ENCODE assay signal across 19 cellular contexts in the genomic region with DNA sequence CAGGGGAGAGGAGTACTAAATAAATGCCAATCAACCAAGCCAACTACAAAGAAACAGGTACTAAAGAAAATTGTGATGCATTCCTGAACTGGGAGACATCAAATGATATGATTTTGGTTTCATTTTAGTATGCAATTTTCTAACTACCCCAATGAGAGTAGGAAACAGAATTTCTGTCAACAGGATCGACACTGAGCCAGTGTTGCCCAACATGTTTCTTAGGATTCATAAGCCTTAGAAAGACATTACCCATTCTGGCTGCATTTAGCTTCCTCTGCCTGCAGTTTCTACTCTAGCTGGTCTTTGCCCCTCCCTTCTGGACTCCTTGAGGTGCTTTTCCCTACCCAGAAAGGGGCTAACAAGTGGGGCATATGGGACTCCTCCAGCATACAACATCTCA. TPM values are rescaled to one million over a fixed set of nuclear protein-coding genes. Genes with fewer than 3 reads are reported as not detected.
DNase-seq lines count a peak whose midpoint lies in the region; ATAC-seq and TF ChIP-seq lines count a peak whose summit lies in the region.
"Had no signal": no experiment of that assay in that cellular context is flagged by ENCODE, and none has a peak within 500 bp of the region (broad histone marks: within the 10 kb centered on the region; RNA-seq: fewer than 3 reads in every experiment).

No MANE protein-coding gene starts in this region.

- H4K20me1 ChIP-seq in BLaER1 treated with 17β-estradiol and CSF1 and Interleukin-3, amounts not matched to agents 10 nM and 100 nM = peaks cover 0 to 59% (median 15%) of the 10 kb centered on the region in 11 experiments; a peak in 12 of 22 replicates

- no peak for TF ChIP-seq CTCF in CD8-positive, alpha-beta T cell (IDR thresholded peaks at IDR 0.05)
- TF ChIP-seq CTCF in sigmoid colon (IDR thresholded peaks at IDR 0.05) = no peak
- TF ChIP-seq CTCF in thyroid gland (IDR thresholded peaks at IDR 0.05) = no peak

- no peak overlapping the region for H3K4me3 ChIP-seq in BLaER1 treated with 17β-estradiol and CSF1 and Interleukin-3, amounts not matched to agents 10 nM and 100 nM
- no peak overlapping the region for H3K4me3 ChIP-seq in CD8-positive, alpha-beta T cell (ENCODE audit: low read depth, low read length)
- no peak overlapping the region for H3K4me3 ChIP-seq in sigmoid colon
- H3K4me3 ChIP-seq in thyroid gland (replicated peaks in 1 of 3) = no peak overlapping the region
- H3K4me3 ChIP-seq: testis had no signal

- peaks cover 83% of the 10 kb centered on the region for H3K36me3 Mint-ChIP-seq in CD8-positive, alpha-beta T cell

- H3K9ac ChIP-seq in BLaER1 treated with 17β-estradiol and CSF1 and Interleukin-3, amounts not matched to agents 10 nM and 100 nM = peak overlapping the region in 3 of 11 experiments; percentile 30 to 73 (median 72); a peak in 3 of 22 replicates

- H3K4me1 ChIP-seq in BLaER1 treated with 17β-estradiol and CSF1 and Interleukin-3, amounts not matched to agents 10 nM and 100 nM = peaks cover 0 to 52% (median 29%) of the 10 kb centered on the region in 10 experiments; a peak in 14 of 20 replicates
- no peaks in the 10 kb centered on the region for H3K4me1 ChIP-seq in CD8-positive, alpha-beta T cell (ENCODE audit: insufficient read depth, low read length)
- peaks cover 0 to 21% (median 7%) of the 10 kb centered on the region in 4 donors for H3K4me1 ChIP-seq in sigmoid colon
- peaks cover 13 to 14% of the 10 kb centered on the region in 2 donors for H3K4me1 ChIP-seq in thyroid gland
- H3K4me1 ChIP-seq: testis had no signal

- H3K4me1 Mint-ChIP-seq in CD8-positive, alpha-beta T cell (ENCODE audit: low read depth) = peaks cover 25% of the 10 kb centered on the region
- H3K4me1 Mint-ChIP-seq: activated B cell treated with CpG ODN at 0.5 μM for 24 hours had no signal

- TF ChIP-seq EP300 in sigmoid colon (IDR thresholded peaks at IDR 0.05) = no peak

- H3K27ac Mint-ChIP-seq in CD8-positive, alpha-beta T cell = peak overlapping the region; percentile 67

- peaks cover 55 to 100% (median 98%) of the 10 kb centered on the region in 11 experiments for H3K36me3 ChIP-seq in BLaER1 treated with 17β-estradiol and CSF1 and Interleukin-3, amounts not matched to agents 10 nM and 100 nM
- H3K36me3 ChIP-seq in CD8-positive, alpha-beta T cell (ENCODE audit: insufficient read depth, low read length) = peaks cover 35% of the 10 kb centered on the region
- H3K36me3 ChIP-seq in sigmoid colon (peaks cover 10 to 57% (median 23%) of the 10 kb centered on the region in 4 donors), thyroid gland (peaks cover 9 to 32% of the 10 kb centered on the region in 2 donors)

- no peaks in the 10 kb centered on the region for H3K27me3 ChIP-seq in BLaER1 treated with 17β-estradiol and CSF1 and Interleukin-3, amounts not matched to agents 10 nM and 100 nM
- no peaks in the 10 kb centered on the region for H3K27me3 ChIP-seq in CD8-positive, alpha-beta T cell (ENCODE audit: insufficient read depth, low read length)
- H3K27me3 ChIP-seq in sigmoid colon = no peaks in the 10 kb centered on the region
- H3K27me3 ChIP-seq in thyroid gland = no peaks in the 10 kb centered on the region
- H3K27me3 ChIP-seq: testis had no signal

- no peaks in the 10 kb centered on the region for H3K9me3 Mint-ChIP-seq in CD8-positive, alpha-beta T cell
- H3K9me3 Mint-ChIP-seq: activated B cell treated with CpG ODN at 0.5 μM for 24 hours had no signal

- DNase-seq in CD8-positive, alpha-beta T cell = no peak
- peak; percentile 18 for DNase-seq in SIG-M5 (lab: John Stamatoyannopoulos, UW)
- DNase-seq in iris pigment epithelial cell (ENCODE audit: low read depth) = peak; percentile 12
- no peak for DNase-seq in sigmoid colon
- no peak for DNase-seq in thyroid gland
- no peak for DNase-seq in H4 (ENCODE audit: low spot score)
- DNase-seq: activated B cell treated with CpG ODN at 0.5 μM for 24 hours; activated effector memory CD4-positive, alpha-beta T cell treated with Interleukin-2 at 50 U/mL for 16 hours; aorta; COR-L47; glutamatergic neuron; Karpas-422; left ventricle myocardium superior; NCI-H524 treated with DMSO at 0.1 percent for 48 hours; retina; Right ventricle myocardium superior; T-helper 2 cell; testis had no signal

- H3K27me3 Mint-ChIP-seq in CD8-positive, alpha-beta T cell (ENCODE audit: low read depth) = no peaks in the 10 kb centered on the region
- H3K27me3 Mint-ChIP-seq: activated B cell treated with CpG ODN at 0.5 μM for 24 hours had no signal

- intact Hi-C loops in CD8-positive, alpha-beta T cell (cut with DNase I, micrococcal nuclease) = no loop called here
- intact Hi-C loops in sigmoid colon (cut with DNase I) = no loop called here
- intact Hi-C loops in thyroid gland (cut with DNase I) = no loop called here

- peak overlapping the region in 8 of 11 experiments; percentile 55 to 89 (median 72); a peak in 13 of 22 replicates for H3K27ac ChIP-seq in BLaER1 treated with 17β-estradiol and CSF1 and Interleukin-3, amounts not matched to agents 10 nM and 100 nM
- no peak overlapping the region for H3K27ac ChIP-seq in CD8-positive, alpha-beta T cell (ENCODE audit: low read depth, low read length)
- no peak overlapping the region for H3K27ac ChIP-seq in sigmoid colon
- no peak overlapping the region for H3K27ac ChIP-seq in thyroid gland
- H3K27ac ChIP-seq: testis had no signal

- CTCF ChIA-PET in CD8-positive, alpha-beta T cell (lab: Charles Lee) = interaction anchor here (0.7 kb wide), 1 partner anchor 20 kb away, joined by 4 read pairs; no protein-coding TSS in a partner anchor

- ATAC-seq in CD8-positive, alpha-beta T cell = no peak
- ATAC-seq: left ventricle myocardium superior had no signal

- WGBS in sigmoid colon, 2 donors = 85 to 87% methylated on average over 1 of the region's 1 CpG
- WGBS in thyroid gland, 2 donors = 86 to 89% methylated on average over 1 of the region's 1 CpG

- H3K4me2 ChIP-seq in BLaER1 treated with 17β-estradiol and CSF1 and Interleukin-3, amounts not matched to agents 10 nM and 100 nM = peak overlapping the region in 6 of 11 experiments; percentile 52 to 79 (median 66); a peak in 10 of 22 replicates

- POLR2A ChIA-PET in CD8-positive, alpha-beta T cell (lab: Charles Lee) = interaction anchor here (1.2 to 1.4 kb wide), 2 partner anchors 10 to 13 kb away, joined by 3 to 4 read pairs; no protein-coding TSS in a partner anchor

- no peaks in the 10 kb centered on the region for H3K9me3 ChIP-seq in BLaER1 treated with 17β-estradiol and CSF1 and Interleukin-3, amounts not matched to agents 10 nM and 100 nM (replicated peaks in 1 of 11)
- H3K9me3 ChIP-seq in CD8-positive, alpha-beta T cell (ENCODE audit: low read length) = no peaks in the 10 kb centered on the region
- H3K9me3 ChIP-seq in sigmoid colon (no peaks in the 10 kb centered on the region), thyroid gland (no peaks in the 10 kb centered on the region)
- H3K9me3 ChIP-seq: testis had no signal

- no peak for TF ChIP-seq POLR2A in sigmoid colon (IDR thresholded peaks at IDR 0.05)
- TF ChIP-seq POLR2A in thyroid gland (IDR thresholded peaks at IDR 0.05) = no peak

- no peak overlapping the region for H3K4me3 Mint-ChIP-seq in CD8-positive, alpha-beta T cell
- H3K4me3 Mint-ChIP-seq: activated B cell treated with CpG ODN at 0.5 μM for 24 hours had no signal

RNA-seq across cellular contexts. Expression of gene KCTD20, which starts 49.8 kb away (rescaled TPM):
- total RNA-seq in CD8-positive, alpha-beta T cell = 10 to 100 TPM; 42.5 to 49.1 TPM
- 10 to 100 TPM; 48.5 to 71.3 (median 50.8) TPM for total RNA-seq in sigmoid colon
- 10 to 100 TPM; 12.0 to 19.6 (median 12.0) TPM for polyA plus RNA-seq in sigmoid colon
- 10 to 100 TPM; 32.4 to 55.3 (median 37.2) TPM for total RNA-seq in thyroid gland
- total RNA-seq in H4 (2014; rRNA removed; shearing (Covaris generic)) = 56.1 and 68.5 TPM in 2 replicates

RNA-seq across cellular contexts. Expression of gene PXT1, which starts 50.0 kb away (rescaled TPM):
- total RNA-seq in CD8-positive, alpha-beta T cell = under 1 TPM; 0.56 to 0.95 TPM
- total RNA-seq in sigmoid colon (not detected), thyroid gland (not detected)
- not detected for polyA plus RNA-seq in sigmoid colon
- total RNA-seq in H4 (2014; rRNA removed; shearing (Covaris generic)) = not detected in 2 replicates
- total RNA-seq: aorta had no signal

RNA-seq across cellular contexts. Expression of gene STK38, which starts 54.7 kb away (rescaled TPM):
- total RNA-seq in CD8-positive, alpha-beta T cell = 10 to 100 TPM; 37.6 to 38.7 TPM
- total RNA-seq in sigmoid colon (10 to 100 TPM; 25.8 to 46.3 (median 33.1) TPM), thyroid gland (10 to 100 TPM; 11.9 to 21.9 (median 14.1) TPM)
- 10 to 100 TPM; 33.6 to 47.8 (median 42.1) TPM for polyA plus RNA-seq in sigmoid colon
- total RNA-seq in H4 (2014; rRNA removed; shearing (Covaris generic)) = 14.7 and 21.9 TPM in 2 replicates

Comparison
In these comparisons a context has a peak if more than half of its experiments do, and no peak if none do; other contexts are left out.
1. H3K27ac ChIP-seq: peak in BLaER1 treated with 17β-estradiol and CSF1 and Interleukin-3, amounts not matched to agents 10 nM and 100 nM (8 of 11); none in CD8-positive, alpha-beta T cell (single experiment), sigmoid colon (0 of 4) and thyroid gland (0 of 3).
2. DNase-seq: peak in SIG-M5 (single experiment) and iris pigment epithelial cell (single experiment); none in CD8-positive, alpha-beta T cell (0 of 7), sigmoid colon (single experiment), thyroid gland (0 of 2) and H4 (single experiment).